Comparison of ENCODE assay signal across 8 cellular contexts in the genomic region with DNA sequence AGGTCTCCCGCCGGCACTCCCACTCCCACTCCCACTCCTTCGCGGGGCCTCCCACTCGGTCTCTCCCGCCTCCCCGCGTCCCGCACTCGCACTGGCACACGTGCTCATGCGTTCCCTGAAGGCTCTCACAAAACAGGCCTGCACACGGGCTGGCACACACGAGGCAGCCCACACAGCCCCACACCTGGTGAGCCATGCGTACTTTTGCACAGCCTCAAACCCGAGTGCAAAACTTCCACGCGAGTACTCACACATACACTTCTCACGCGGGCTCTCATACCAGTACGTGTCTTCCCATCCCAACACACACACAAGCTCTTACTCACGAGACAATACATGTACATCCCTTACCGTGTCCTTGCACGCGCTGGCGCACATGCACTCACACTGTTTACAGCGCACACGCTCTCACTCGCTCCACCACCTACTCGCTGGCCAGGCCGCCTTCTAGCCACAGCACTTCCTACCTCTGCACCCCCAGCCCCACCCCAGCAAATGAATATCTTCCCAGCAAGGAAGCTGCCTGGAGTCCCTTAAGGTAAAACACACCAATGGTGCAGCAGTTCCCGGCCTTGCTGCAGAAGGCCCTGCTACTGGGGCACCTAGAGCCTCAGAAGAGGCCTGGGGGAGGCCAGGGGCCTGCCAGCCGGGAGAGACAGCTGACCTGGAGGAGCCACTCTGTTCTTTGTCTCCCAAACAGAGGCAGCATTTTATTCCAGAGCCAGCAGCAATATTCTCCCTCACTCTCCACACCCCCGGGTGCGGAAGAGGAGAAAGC. TPM values are rescaled to one million over a fixed set of nuclear protein-coding genes. Genes with fewer than 3 reads are reported as not detected.
DNase-seq lines count a peak whose midpoint lies in the region; ATAC-seq and TF ChIP-seq lines count a peak whose summit lies in the region.

No MANE protein-coding gene starts in this region.

- peaks cover 29% of the 10 kb centered on the region for H4K20me1 ChIP-seq in osteoblast (ENCODE audit: insufficient read depth, low read length)

- CTCF ChIA-PET in activated CD4-positive, alpha-beta memory T cell treated with anti-CD3 and anti-CD28 coated beads for 36 hours (lab: Charles Lee), result interaction anchor here (1.0 kb wide), 1 partner anchor 14 kb away, joined by 6 read pairs; no protein-coding TSS in a partner anchor

- no peaks in the 10 kb centered on the region for H3K27me3 ChIP-seq in osteoblast (ENCODE audit: insufficient read depth, low read length)

- H2AFZ ChIP-seq in osteoblast (ENCODE audit: low read length), result peak overlapping the region; percentile 74

- peaks cover 21% of the 10 kb centered on the region for H3K4me1 Mint-ChIP-seq in T-helper 2 cell treated with Interferon-gamma antibody and Interleukin-4, amounts not matched to agents 5 μg/mL and 100 μg/mL, for 36 hours (ENCODE audit: low read depth)
- peaks cover 21% of the 10 kb centered on the region for H3K4me1 Mint-ChIP-seq in activated CD4-positive, alpha-beta memory T cell treated with anti-CD3 and anti-CD28 coated beads for 36 hours (ENCODE audit: low read depth)

- POLR2A ChIA-PET in activated CD4-positive, alpha-beta memory T cell treated with anti-CD3 and anti-CD28 coated beads for 36 hours (lab: Charles Lee), result interaction anchor here (1.3 kb wide), 1 partner anchor 8 kb away, joined by 3 read pairs; no protein-coding TSS in a partner anchor

- no peak for DNase-seq in T-helper 2 cell treated with Interferon-gamma antibody and Interleukin-4, amounts not matched to agents 5 μg/mL and 100 μg/mL, for 36 hours (ENCODE audit: low spot score)
- no peak for DNase-seq in T-helper 2 cell
- no peak for DNase-seq in activated CD4-positive, alpha-beta memory T cell treated with anti-CD3 and anti-CD28 coated beads for 36 hours
- DNase-seq in globus pallidus (ENCODE audit: low spot score), result peak; percentile 94
- DNase-seq in osteoblast (ENCODE audit: insufficient read length, low spot score, missing footprints), result no peak
- DNase-seq in mesenteric fat pad (ENCODE audit: low spot score), result no peak
- no peak for DNase-seq in cerebellum (ENCODE audit: low spot score)

- H3K4me3 ChIP-seq in osteoblast (ENCODE audit: insufficient read depth, low read length), result peak overlapping the region; percentile 88

- no peaks in the 10 kb centered on the region for H3K9me3 Mint-ChIP-seq in T-helper 2 cell treated with Interferon-gamma antibody and Interleukin-4, amounts not matched to agents 5 μg/mL and 100 μg/mL, for 36 hours
- H3K9me3 Mint-ChIP-seq in activated CD4-positive, alpha-beta memory T cell treated with anti-CD3 and anti-CD28 coated beads for 36 hours, result no peaks in the 10 kb centered on the region

- H3K27ac Mint-ChIP-seq in T-helper 2 cell treated with Interferon-gamma antibody and Interleukin-4, amounts not matched to agents 5 μg/mL and 100 μg/mL, for 36 hours, result peak overlapping the region; percentile 73
- H3K27ac Mint-ChIP-seq in activated CD4-positive, alpha-beta memory T cell treated with anti-CD3 and anti-CD28 coated beads for 36 hours, result peak overlapping the region; percentile 4

- peak overlapping the region; percentile 66 for H3K27ac ChIP-seq in osteoblast (ENCODE audit: low read depth, low read length)

- H3K79me2 ChIP-seq in osteoblast (ENCODE audit: insufficient read depth, low read length), result peaks cover 39% of the 10 kb centered on the region

- no peaks in the 10 kb centered on the region for H3K36me3 Mint-ChIP-seq in T-helper 2 cell treated with Interferon-gamma antibody and Interleukin-4, amounts not matched to agents 5 μg/mL and 100 μg/mL, for 36 hours (ENCODE audit: low read depth)
- H3K36me3 Mint-ChIP-seq in activated CD4-positive, alpha-beta memory T cell treated with anti-CD3 and anti-CD28 coated beads for 36 hours, result no peaks in the 10 kb centered on the region

- H3K36me3 ChIP-seq in osteoblast (ENCODE audit: insufficient read depth, low read length), result no peaks in the 10 kb centered on the region

- H3K4me3 Mint-ChIP-seq in T-helper 2 cell treated with Interferon-gamma antibody and Interleukin-4, amounts not matched to agents 5 μg/mL and 100 μg/mL, for 36 hours, result peak overlapping the region; percentile 87
- peak overlapping the region; percentile 74 for H3K4me3 Mint-ChIP-seq in activated CD4-positive, alpha-beta memory T cell treated with anti-CD3 and anti-CD28 coated beads for 36 hours

- H3K4me1 ChIP-seq in osteoblast (ENCODE audit: insufficient read depth, low read length), result peaks cover 29% of the 10 kb centered on the region

- H3K27me3 Mint-ChIP-seq in T-helper 2 cell treated with Interferon-gamma antibody and Interleukin-4, amounts not matched to agents 5 μg/mL and 100 μg/mL, for 36 hours (ENCODE audit: low read depth), result peaks cover 68% of the 10 kb centered on the region
- peaks cover 25% of the 10 kb centered on the region for H3K27me3 Mint-ChIP-seq in activated CD4-positive, alpha-beta memory T cell treated with anti-CD3 and anti-CD28 coated beads for 36 hours

- no peak for TF ChIP-seq CTCF in osteoblast (IDR thresholded peaks at IDR 0.05; ENCODE audit: extremely low read depth, low read depth, low read length)

- no peaks in the 10 kb centered on the region for H3K9me3 ChIP-seq in osteoblast (ENCODE audit: low read depth, low read length)

- intact Hi-C loops in activated CD4-positive, alpha-beta memory T cell treated with anti-CD3 and anti-CD28 coated beads for 36 hours (cut with micrococcal nuclease), result no loop called here

- peak overlapping the region; percentile 70 for H3K4me2 ChIP-seq in osteoblast (ENCODE audit: insufficient read depth, low read length)

- ATAC-seq in GM18517 (IDR thresholded peaks at IDR 0.05; ENCODE audit: unreplicated experiment), result no peak

RNA-seq across cellular contexts. Expression of a gene that starts 0.5 kb away (rescaled TPM):
- 1 to 10 TPM in 1 of 2 experiments, under 1 TPM in 1; 0.83 to 1.3 TPM for total RNA-seq in activated CD4-positive, alpha-beta memory T cell treated with anti-CD3 and anti-CD28 coated beads for 36 hours
- total RNA-seq in osteoblast (40.5 and 41.0 TPM in 2 replicates), mesenteric fat pad (62.3 TPM), cerebellum (14.0 TPM)
